ENCODE assay signal across 12 cellular contexts in genomic region chr10:50322075-50322474, GRCh38.
A peak's percentile ranks its signal among the peaks of the same experiment; 100 is the strongest.
DNase-seq lines count a peak whose midpoint lies in the region; ATAC-seq, FAIRE-seq and TF ChIP-seq lines count a peak whose summit lies in the region.
"Had no signal": no experiment of that assay in that cellular context is flagged by ENCODE, and none has a peak within 500 bp of the region (broad histone marks: within the 10 kb centered on the region; RNA-seq: fewer than 3 reads in every experiment).

No MANE protein-coding gene starts in this region.

- H3K4me3 ChIP-seq in AG10803 (ENCODE audit: low read length) (no peak overlapping the region), RWPE2 (ENCODE audit: severe bottlenecking) (no peak overlapping the region), fibroblast of the aortic adventitia (ENCODE audit: low read depth, low read length) (no peak overlapping the region)

- no peaks in the 10 kb centered on the region for H3K36me3 ChIP-seq in RWPE2 (ENCODE audit: low read depth)

- peak; percentile 12 for FAIRE-seq in GM18507 (lab: Jason Lieb, UNC)

- H3K4me1 ChIP-seq in RWPE2 (ENCODE audit: insufficient read depth, poor library complexity, severe bottlenecking), result peaks cover 35% of the 10 kb centered on the region

- no peaks in the 10 kb centered on the region for H3K9me3 ChIP-seq in RWPE2 (ENCODE audit: severe bottlenecking)

- ATAC-seq in RWPE2 (ENCODE audit: low read depth), result peak; percentile 34; the same call in 1 of the 3 replicates

- no peaks in the 10 kb centered on the region for H3K27me3 ChIP-seq in RWPE2 (ENCODE audit: insufficient read depth, poor library complexity, severe bottlenecking)

- intact Hi-C loops in head of caudate nucleus (cut with DNase I), result no loop called here

- TF ChIP-seq CTCF in AG10803 (conservative IDR thresholded peaks at IDR 0.05; ENCODE audit: low read length) (no peak), RWPE2 (IDR thresholded peaks at IDR 0.05; ENCODE audit: poor library complexity, severe bottlenecking) (no peak), fibroblast of the aortic adventitia (IDR thresholded peaks at IDR 0.05; ENCODE audit: insufficient read depth, low read length) (no peak)

- H3K27ac ChIP-seq in RWPE2 (ENCODE audit: poor library complexity, severe bottlenecking), result no peak overlapping the region

- DNase-seq in AG10803 (ENCODE audit: low read depth) (peak; percentile 66), GM18507 (ENCODE audit: extremely low spot score, insufficient read length, low read depth) (no peak), RWPE2 (ENCODE audit: low spot score) (no peak), fibroblast of the aortic adventitia (ENCODE audit: low read depth) (peak; percentile 44), NCI-H187 (lab: John Stamatoyannopoulos, UW) (no peak), ecto neural progenitor cell (ENCODE audit: low spot score) (no peak), head of caudate nucleus (no peak)
- no peak for DNase-seq in activated effector memory CD4-positive, alpha-beta T cell treated with Interleukin-2 at 50 U/mL for 16 hours
- DNase-seq: central memory CD4-positive, alpha-beta T cell; COR-L47; hippocampal formation; NCI-H82 had no signal

Comparison
In these comparisons a context has a peak if more than half of its experiments do, and no peak if none do; other contexts are left out.
1. DNase-seq: peak in AG10803 (single experiment) and fibroblast of the aortic adventitia (single experiment); none in GM18507 (single experiment), RWPE2 (single experiment), NCI-H187 (0 of 2), ecto neural progenitor cell (single experiment), activated effector memory CD4-positive, alpha-beta T cell treated with Interleukin-2 at 50 U/mL for 16 hours (single experiment) and head of caudate nucleus (0 of 42).